In the genomic region with DNA sequence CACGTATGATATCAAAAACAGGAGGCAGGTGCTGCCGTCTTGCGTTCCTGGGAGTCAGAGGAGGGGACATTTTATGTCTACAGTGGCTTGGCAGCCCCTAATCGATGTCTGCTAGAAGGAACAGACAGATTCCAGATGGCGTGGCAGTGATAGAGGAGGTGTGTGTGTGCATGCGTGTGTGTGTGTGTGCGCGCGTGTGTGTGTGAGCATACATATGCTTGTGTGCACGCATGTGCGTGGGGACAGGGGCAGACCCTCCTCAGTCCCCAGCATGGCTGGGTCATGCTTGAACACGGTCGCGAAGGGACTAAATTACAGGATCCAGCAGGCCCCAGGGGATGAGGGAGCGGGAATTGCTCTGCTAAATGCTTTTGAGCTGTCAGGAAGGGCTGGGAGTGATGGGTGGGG, we compare ENCODE assay signal across 11 cellular contexts. TPM values are rescaled to one million over a fixed set of nuclear protein-coding genes. Genes with fewer than 3 reads are reported as not detected.
A peak's percentile ranks its signal among the peaks of the same experiment; 100 is the strongest.
DNase-seq lines count a peak whose midpoint lies in the region; ATAC-seq and TF ChIP-seq lines count a peak whose summit lies in the region.
"Had no signal": no experiment of that assay in that cellular context is flagged by ENCODE, and none has a peak within 500 bp of the region (broad histone marks: within the 10 kb centered on the region; RNA-seq: fewer than 3 reads in every experiment).

No MANE protein-coding gene starts in this region.

- H3K27me3 ChIP-seq in right atrium auricular region = no peaks in the 10 kb centered on the region

- ATAC-seq in activated T-cell treated with anti-CD3 and anti-CD28 coated beads, Interleukin-2, amount 50 U/mL, for 72 hours (replicated peaks in 1 of 2) = no peak
- ATAC-seq in T-cell (replicated peaks in 1 of 4) = peak in 1 of 4 experiments; percentile 7
- ATAC-seq in stimulated activated naive B cell treated with anti-CD40 and anti-IgM and Interleukin-4, amounts not matched to agents 10 μg/mL and 1 μg/mL and 100 μg/mL, for 72 hours (replicated peaks) = no peak
- no peak for ATAC-seq in HG02870 (IDR thresholded peaks at IDR 0.05; ENCODE audit: unreplicated experiment)
- no peak for ATAC-seq in GM18868 (IDR thresholded peaks at IDR 0.05; ENCODE audit: unreplicated experiment)
- ATAC-seq: HCT116 had no signal

- TF ChIP-seq CTCF in right atrium auricular region (IDR thresholded peaks at IDR 0.05) (no peak), GM10266 (IDR thresholded peaks at IDR 0.05; ENCODE audit: control insufficient read depth, insufficient read depth, low read depth, missing control alignments) (no peak)

- H3K36me3 ChIP-seq in right atrium auricular region = peaks cover 32% of the 10 kb centered on the region

- DNase-seq in activated T-cell treated with anti-CD3 and anti-CD28 coated beads, Interleukin-2, amount 50 U/mL, for 24 hours = no peak
- DNase-seq in activated T-cell treated with anti-CD3 and anti-CD28 coated beads, Interleukin-2, amount 50 U/mL, for 72 hours = no peak
- DNase-seq in T-cell (peak in 6 of 34 experiments; percentile 13 to 29 (median 24)), right atrium auricular region (ENCODE audit: low spot score) (no peak), GM10266 (ENCODE audit: extremely low spot score) (no peak)
- no peak for DNase-seq in stimulated activated naive B cell treated with anti-CD40 and anti-IgM and Interleukin-4, amounts not matched to agents 10 μg/mL and 1 μg/mL and 100 μg/mL, for 72 hours
- DNase-seq: AML-193, NCI-H526 treated with DMSO at 0.1 percent for 48 hours had no signal

- no peaks in the 10 kb centered on the region for H3K27me3 Mint-ChIP-seq in activated T-cell treated with anti-CD3 and anti-CD28 coated beads, Interleukin-2, amount 50 U/mL, for 24 hours
- H3K27me3 Mint-ChIP-seq in activated T-cell treated with anti-CD3 and anti-CD28 coated beads, Interleukin-2, amount 50 U/mL, for 72 hours (ENCODE audit: low read depth) = no peaks in the 10 kb centered on the region
- H3K27me3 Mint-ChIP-seq in T-cell = no peaks in the 10 kb centered on the region
- H3K27me3 Mint-ChIP-seq in stimulated activated naive B cell treated with anti-CD40 and anti-IgM and Interleukin-4, amounts not matched to agents 10 μg/mL and 1 μg/mL and 100 μg/mL, for 72 hours = no peaks in the 10 kb centered on the region

- peak overlapping the region; percentile 50 to 67 for H3K27ac ChIP-seq in right atrium auricular region

- POLR2A ChIA-PET in T-cell (lab: Charles Lee) = interaction anchor here in 1 of 2 donors (0.6 to 0.7 kb wide), 2 partner anchors 10 to 22 kb away, joined by 3 to 9 read pairs; no protein-coding TSS in a partner anchor

- H3K4me3 ChIP-seq in right atrium auricular region = peak overlapping the region in 1 of 2 donors; percentile 13

- no peak overlapping the region for H3K4me3 Mint-ChIP-seq in activated T-cell treated with anti-CD3 and anti-CD28 coated beads, Interleukin-2, amount 50 U/mL, for 24 hours
- H3K4me3 Mint-ChIP-seq in activated T-cell treated with anti-CD3 and anti-CD28 coated beads, Interleukin-2, amount 50 U/mL, for 72 hours = peak overlapping the region in 1 of 2 donors; percentile 60
- H3K4me3 Mint-ChIP-seq in T-cell = peak overlapping the region; percentile 31 to 73 (median 37)
- H3K4me3 Mint-ChIP-seq in stimulated activated naive B cell treated with anti-CD40 and anti-IgM and Interleukin-4, amounts not matched to agents 10 μg/mL and 1 μg/mL and 100 μg/mL, for 72 hours = peak overlapping the region; percentile 52 to 61

- H3K4me1 Mint-ChIP-seq in activated T-cell treated with anti-CD3 and anti-CD28 coated beads, Interleukin-2, amount 50 U/mL, for 24 hours (ENCODE audit: low read depth) = peaks cover 25% of the 10 kb centered on the region
- peaks cover 34% of the 10 kb centered on the region for H3K4me1 Mint-ChIP-seq in activated T-cell treated with anti-CD3 and anti-CD28 coated beads, Interleukin-2, amount 50 U/mL, for 72 hours (ENCODE audit: low read depth)
- H3K4me1 Mint-ChIP-seq in T-cell = peaks cover 25 to 30% (median 26%) of the 10 kb centered on the region in 3 donors
- peaks cover 19 to 37% of the 10 kb centered on the region in 2 donors for H3K4me1 Mint-ChIP-seq in stimulated activated naive B cell treated with anti-CD40 and anti-IgM and Interleukin-4, amounts not matched to agents 10 μg/mL and 1 μg/mL and 100 μg/mL, for 72 hours

- H3K36me3 Mint-ChIP-seq in activated T-cell treated with anti-CD3 and anti-CD28 coated beads, Interleukin-2, amount 50 U/mL, for 24 hours (ENCODE audit: low read depth) = peaks cover 34% of the 10 kb centered on the region
- no peaks in the 10 kb centered on the region for H3K36me3 Mint-ChIP-seq in activated T-cell treated with anti-CD3 and anti-CD28 coated beads, Interleukin-2, amount 50 U/mL, for 72 hours (ENCODE audit: insufficient read depth in 2 of 2)
- no peaks in the 10 kb centered on the region for H3K36me3 Mint-ChIP-seq in T-cell
- peaks cover 24 to 27% of the 10 kb centered on the region in 2 donors for H3K36me3 Mint-ChIP-seq in stimulated activated naive B cell treated with anti-CD40 and anti-IgM and Interleukin-4, amounts not matched to agents 10 μg/mL and 1 μg/mL and 100 μg/mL, for 72 hours

- H3K9me3 ChIP-seq in right atrium auricular region = no peaks in the 10 kb centered on the region

- H3K27ac Mint-ChIP-seq in activated T-cell treated with anti-CD3 and anti-CD28 coated beads, Interleukin-2, amount 50 U/mL, for 24 hours = peak overlapping the region; percentile 55
- no peak overlapping the region for H3K27ac Mint-ChIP-seq in activated T-cell treated with anti-CD3 and anti-CD28 coated beads, Interleukin-2, amount 50 U/mL, for 72 hours
- peak overlapping the region; percentile 74 to 89 for H3K27ac Mint-ChIP-seq in T-cell
- H3K27ac Mint-ChIP-seq in stimulated activated naive B cell treated with anti-CD40 and anti-IgM and Interleukin-4, amounts not matched to agents 10 μg/mL and 1 μg/mL and 100 μg/mL, for 72 hours = peak overlapping the region; percentile 82

- CTCF ChIA-PET in T-cell (lab: Charles Lee) = interaction anchor here in 1 of 2 donors (0.6 kb wide), 1 partner anchor 121 kb away, joined by 3 read pairs; no protein-coding TSS in a partner anchor

- H3K4me1 ChIP-seq in right atrium auricular region = peaks cover 0 to 60% of the 10 kb centered on the region in 2 donors

- no peaks in the 10 kb centered on the region for H3K9me3 Mint-ChIP-seq in activated T-cell treated with anti-CD3 and anti-CD28 coated beads, Interleukin-2, amount 50 U/mL, for 24 hours
- no peaks in the 10 kb centered on the region for H3K9me3 Mint-ChIP-seq in activated T-cell treated with anti-CD3 and anti-CD28 coated beads, Interleukin-2, amount 50 U/mL, for 72 hours
- H3K9me3 Mint-ChIP-seq in T-cell = no peaks in the 10 kb centered on the region
- H3K9me3 Mint-ChIP-seq in stimulated activated naive B cell treated with anti-CD40 and anti-IgM and Interleukin-4, amounts not matched to agents 10 μg/mL and 1 μg/mL and 100 μg/mL, for 72 hours = no peaks in the 10 kb centered on the region

RNA-seq across cellular contexts. Expression of gene SREBF1, which starts 44.6 kb away (rescaled TPM):
- 100 to 1,000 TPM; 192 to 209 TPM for total RNA-seq in activated T-cell treated with anti-CD3 and anti-CD28 coated beads, Interleukin-2, amount 50 U/mL, for 72 hours
- 100 to 1,000 TPM in 2 of 5 donors, 10 to 100 TPM in 3; 24.6 to 279 (median 38.9) TPM for total RNA-seq in T-cell
- 10 to 100 TPM; 17.0 to 29.8 TPM for total RNA-seq in right atrium auricular region
